Comparison of ENCODE assay signal across 8 cellular contexts in the genomic region with DNA sequence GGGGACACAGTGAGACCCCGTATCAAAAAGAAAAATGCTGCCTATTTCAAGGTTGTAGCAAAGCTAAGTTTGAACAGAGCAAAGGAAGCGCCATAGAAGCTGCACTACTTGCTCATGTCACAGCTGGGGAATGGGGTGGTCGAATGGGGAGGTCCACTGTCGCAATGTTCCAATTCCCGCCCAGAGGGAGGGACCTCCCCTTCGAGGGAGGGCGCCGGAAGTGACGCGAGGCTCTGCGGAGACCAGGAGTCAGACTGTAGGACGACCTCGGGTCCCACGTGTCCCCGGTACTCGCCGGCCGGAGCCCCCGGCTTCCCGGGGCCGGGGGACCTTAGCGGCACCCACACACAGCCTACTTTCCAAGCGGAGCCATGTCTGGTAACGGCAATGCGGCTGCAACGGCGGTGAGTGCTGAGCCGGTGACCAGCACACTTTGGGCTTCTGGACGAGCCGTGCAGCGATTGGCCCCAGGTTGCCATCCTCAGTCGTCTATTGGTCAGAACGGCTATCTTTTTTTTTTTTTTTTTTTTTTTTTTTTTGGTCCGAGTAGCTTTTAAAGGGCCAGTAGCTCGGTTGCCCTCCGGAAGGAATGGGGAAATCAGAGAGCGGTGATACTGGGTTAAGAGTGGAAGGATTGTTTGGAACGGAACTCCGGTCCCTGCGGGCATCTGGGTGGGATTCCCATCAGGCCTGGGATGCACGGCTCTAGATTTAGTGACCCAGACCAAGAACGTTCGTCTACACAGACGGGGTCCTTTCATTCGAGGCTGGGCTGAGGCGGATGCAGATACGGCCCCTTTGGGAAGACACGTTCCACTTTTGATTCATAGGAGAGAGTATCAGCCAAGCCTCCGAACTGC. TPM values are rescaled to one million over a fixed set of nuclear protein-coding genes. Genes with fewer than 3 reads are reported as not detected.
A peak's percentile ranks its signal among the peaks of the same experiment; 100 is the strongest.
DNase-seq lines count a peak whose midpoint lies in the region; ATAC-seq, FAIRE-seq and TF ChIP-seq lines count a peak whose summit lies in the region.

Gene HMBS (plus strand): TSS at position 219 of the 860 bp plus-strand sequence. CDS start 153 bp downstream, at position 372.

- H3K27ac ChIP-seq in keratinocyte (ENCODE audit: control insufficient read depth, insufficient read depth, low read length) = peak within 1 kb of the TSS; percentile 91

- H3K4me3 ChIP-seq in AG10803 (ENCODE audit: low read length) (peak within 1 kb of the TSS; percentile 95), keratinocyte (ENCODE audit: control insufficient read depth in 2 of 3, extremely low read depth in 1 of 3, insufficient read depth in 2 of 3, low read depth in 1 of 3, low read length in 3 of 3) (peak within 1 kb of the TSS; percentile 50 to 88 (median 63))

- dilution Hi-C loops in keratinocyte (cut with MboI; ENCODE audit: extremely low pct_ligation_motif_present, low sequenced_read_pairs) = no loop called here

- H3K27me3 ChIP-seq in keratinocyte (ENCODE audit: control insufficient read depth, extremely low read depth, insufficient read depth, low read length) = no peaks in the 10 kb centered on the region

- peak; percentile 86 for FAIRE-seq in keratinocyte (lab: Jason Lieb, UNC)

- peak within 1 kb of the TSS; percentile 89 for H3K9ac ChIP-seq in keratinocyte (ENCODE audit: control insufficient read depth, extremely low read depth, insufficient read depth, low read length)

- no peaks in the 10 kb centered on the region for H3K9me3 ChIP-seq in keratinocyte (ENCODE audit: control insufficient read depth, low read depth, low read length)

- H3K36me3 ChIP-seq in keratinocyte (ENCODE audit: control insufficient read depth in 2 of 2, extremely low read depth in 1 of 2, insufficient read depth in 2 of 2, low read length in 2 of 2) = peaks cover 11 to 25% of the 10 kb centered on the region in 2 experiments

- peak within 1 kb of the TSS; percentile 97 for H3K4me2 ChIP-seq in keratinocyte (ENCODE audit: control insufficient read depth, extremely low read depth, insufficient read depth, low read depth, low read length)

- peaks cover 23% of the 10 kb centered on the region for H3K4me1 ChIP-seq in keratinocyte (ENCODE audit: control insufficient read depth, extremely low read depth, insufficient read depth, low read length)

- H4K20me1 ChIP-seq in keratinocyte (ENCODE audit: control insufficient read depth, extremely low read depth, insufficient read depth, low read length) = no peaks in the 10 kb centered on the region

- H3K79me2 ChIP-seq in keratinocyte (ENCODE audit: control insufficient read depth, insufficient read depth, low read length) = peaks cover 17% of the 10 kb centered on the region

- no peak for TF ChIP-seq CTCF in AG10803 (conservative IDR thresholded peaks at IDR 0.05; ENCODE audit: low read length)
- TF ChIP-seq CTCF in keratinocyte (optimal IDR thresholded peaks at IDR 0.05 in 1 of 3, IDR thresholded peaks at IDR 0.05 in 1 of 3, conservative IDR thresholded peaks at IDR 0.05 in 1 of 3; ENCODE audit: extremely low read depth in 1 of 3, insufficient read depth in 2 of 3, low read length in 3 of 3) = no peak

- no peaks in the 10 kb centered on the region for H3K9me1 ChIP-seq in keratinocyte (ENCODE audit: control insufficient read depth, extremely low read depth, insufficient read depth, low read length)

- H2AFZ ChIP-seq in keratinocyte (ENCODE audit: control insufficient read depth, low read length) = peak within 1 kb of the TSS; percentile 91

- DNase-seq in AG10803 (ENCODE audit: low read depth) = peak; percentile 93
- DNase-seq in NCI-H460 (ENCODE audit: extremely low read depth, low read depth) = peak; percentile 82
- peak; percentile 89 for DNase-seq in activated CD4-positive, CD25-positive, alpha-beta regulatory T cell treated with anti-CD3 and anti-CD28 coated beads, Interleukin-2, amount 50 U/mL, for 72 hours
- DNase-seq in cerebellar nuclear complex (lab: John Stamatoyannopoulos, UW) = peak; percentile 60 to 91
- DNase-seq in keratinocyte (ENCODE audit: low read depth, low spot score) = no peak
- peak; percentile 68 to 83 for DNase-seq in stimulated activated CD4-positive, alpha-beta T cell treated with anti-CD3 and anti-CD28 coated beads, Interleukin-15, amount 100 ng/mL, for 1 hour (ENCODE audit: low read depth in 1 of 2, low spot score in 1 of 2)

- ATAC-seq in GM19043 (IDR thresholded peaks at IDR 0.05; ENCODE audit: low read depth, unreplicated experiment) (peak; percentile 93), HG03378 (IDR thresholded peaks at IDR 0.05; ENCODE audit: unreplicated experiment) (peak; percentile 81)

RNA-seq across cellular contexts. Expression of gene HMBS, which starts in this region (rescaled TPM):
- total RNA-seq in NCI-H460 (2014; rRNA removed; shearing (Covaris generic)) = 8.2 and 9.4 TPM in 2 replicates
- polyA plus RNA-seq in NCI-H460 (2014; cell fraction: nucleus; rRNA removed) = 10.6 and 26.6 TPM in 2 replicates
- 43.5 to 52.0 TPM (median 48.7 TPM) in 3 replicates for polyA plus RNA-seq in keratinocyte
- 13.8 TPM for polyA plus RNA-seq in keratinocyte (2011; ENCODE audit: low read depth)
- 40.8 and 42.6 TPM in 2 replicates for polyA plus RNA-seq in keratinocyte (2011; cell fraction: cytosol; rRNA removed)
- 39.2 and 43.5 TPM in 2 replicates for polyA plus RNA-seq in keratinocyte (2011; cell fraction: nucleus; rRNA removed)
- polyA plus RNA-seq in keratinocyte (2012; ENCODE audit: low replicate concordance) = 19.8 and 42.8 TPM in 2 replicates
- 35.2 to 44.8 TPM (median 38.1 TPM) in 3 replicates for polyA minus RNA-seq in keratinocyte
- polyA minus RNA-seq in keratinocyte (2011; cell fraction: cytosol; rRNA and poly(A)+ RNA removed) = 29.9 TPM
- polyA minus RNA-seq in keratinocyte (2011; cell fraction: nucleus; rRNA and poly(A)+ RNA removed) = 14.7 and 15.7 TPM in 2 replicates
